In genomic region chr12:57179331-57180086, GRCh38 we compare ENCODE assay signal across 17 cellular contexts. TPM values are rescaled to one million over a fixed set of nuclear protein-coding genes. Genes with fewer than 3 reads are reported as not detected.
A peak's percentile ranks its signal among the peaks of the same experiment; 100 is the strongest.
DNase-seq lines count a peak whose midpoint lies in the region; ATAC-seq and TF ChIP-seq lines count a peak whose summit lies in the region.
"Had no signal": no experiment of that assay in that cellular context is flagged by ENCODE, and none has a peak within 500 bp of the region (broad histone marks: within the 10 kb centered on the region; RNA-seq: fewer than 3 reads in every experiment).

No MANE protein-coding gene starts in this region.

- no peak overlapping the region for H3K56ac ChIP-seq in IMR-90 (ENCODE audit: extremely low read depth, insufficient read depth, low read length)

- H4K5ac ChIP-seq in IMR-90 (ENCODE audit: low read depth, low read length), result no peak overlapping the region

- POLR2A ChIA-PET in IMR-90 (lab: Charles Lee; ENCODE audit: unreplicated experiment), result no interaction called here

- H3K4ac ChIP-seq in IMR-90 (ENCODE audit: low read depth, low read length), result no peak overlapping the region

- H3F3A ChIP-seq in MM.1S (ENCODE audit: insufficient read depth, low read length), result no peaks in the 10 kb centered on the region

- no peak overlapping the region for H3K23ac ChIP-seq in IMR-90 (ENCODE audit: low read depth, low read length)

- H3K4me1 ChIP-seq in IMR-90 (ENCODE audit: control insufficient read depth, insufficient read depth, low read length) (no peaks in the 10 kb centered on the region), adipocyte (ENCODE audit: control insufficient read depth, insufficient read depth, low read length) (peaks cover 41% of the 10 kb centered on the region), MM.1S (ENCODE audit: low read length) (peaks cover 3% of the 10 kb centered on the region; the same call in 1 of the 2 replicates), tibial nerve (peaks cover 0 to 49% (median 0%) of the 10 kb centered on the region in 4 donors)

- no peak overlapping the region for H3K14ac ChIP-seq in IMR-90 (replicated peaks; ENCODE audit: low read depth, low read length)

- H2BK15ac ChIP-seq in IMR-90 (ENCODE audit: low read depth, low read length), result no peak overlapping the region

- no peak for ATAC-seq in IMR-90 (ENCODE audit: low read depth)
- ATAC-seq: A549, HCT116 had no signal

- H2AFZ ChIP-seq in IMR-90 (replicated peaks; ENCODE audit: low read length, poor library complexity) (no peak overlapping the region), MM.1S (ENCODE audit: low read length) (no peak overlapping the region)

- no peak overlapping the region for H3K18ac ChIP-seq in IMR-90 (ENCODE audit: low read depth, low read length)

- DNase-seq in IMR-90, result no peak
- DNase-seq in adipocyte (ENCODE audit: low read depth), result no peak
- no peak for DNase-seq in nephron progenitor cell
- DNase-seq in MM.1S, result no peak
- DNase-seq in tibial nerve (ENCODE audit: low spot score in 2 of 2), result no peak
- no peak for DNase-seq in COLO829 (ENCODE audit: low spot score)
- DNase-seq: BE2C, COR-L47, DND-41, GDM1 had no signal

- no peak overlapping the region for H4K8ac ChIP-seq in IMR-90 (ENCODE audit: low read depth in 2 of 2, low read length in 2 of 2)

- no peaks in the 10 kb centered on the region for H3K9me1 ChIP-seq in IMR-90 (ENCODE audit: insufficient read depth, low read length)

- H3K27ac ChIP-seq in IMR-90 (ENCODE audit: insufficient read depth, low read length) (no peak overlapping the region), MM.1S (ENCODE audit: low read length) (no peak overlapping the region), tibial nerve (no peak overlapping the region)
- H3K27ac ChIP-seq: A549, C4-2B had no signal

- H3K4me3 ChIP-seq in IMR-90 (ENCODE audit: insufficient read depth, low read depth, low read length), result no peak overlapping the region
- H3K4me3 ChIP-seq in adipocyte (ENCODE audit: low read length), result no peak overlapping the region
- H3K4me3 ChIP-seq in MM.1S (ENCODE audit: low read length), result no peak overlapping the region
- no peak overlapping the region for H3K4me3 ChIP-seq in tibial nerve
- H3K4me3 ChIP-seq: A549 had no signal

- H3K79me2 ChIP-seq in MM.1S (ENCODE audit: low read length), result no peaks in the 10 kb centered on the region

- 93% methylated on average over 8 of the region's 27 CpGs; no CpG with 5 or more reads in 1 of the 2 experiments for WGBS in IMR-90 (ENCODE audit: extremely low coverage in 2 of 2, insufficient read length in 1 of 2), 2 experiments
- WGBS in tibial nerve, 2 donors, result 86% methylated on average over 27 of the region's 27 CpGs

- no peak overlapping the region for H2BK5ac ChIP-seq in IMR-90 (ENCODE audit: low read depth, low read length, poor library complexity, severe bottlenecking)

- no peak overlapping the region for H2BK120ac ChIP-seq in IMR-90 (ENCODE audit: low read depth, low read length)

- H3K4me3 Mint-ChIP-seq in nephron progenitor cell, result no peak overlapping the region
- H3K4me3 Mint-ChIP-seq: CD4-positive, alpha-beta memory T cell; IgD-negative memory B cell had no signal

- H4K91ac ChIP-seq in IMR-90 (ENCODE audit: insufficient read depth, low read depth, low read length), result no peak overlapping the region

- BruUV-seq in IMR-90 (replicated peaks; lab: Mats Ljungman, UMichigan), result TSS peak; percentile 94

- CTCF ChIA-PET in IMR-90 (lab: Yijun Ruan, JAX), result no interaction called here

- TF ChIP-seq RAD21 in IMR-90 (IDR thresholded peaks at IDR 0.05; ENCODE audit: low read length), result no peak

- no peak for TF ChIP-seq CTCF in IMR-90 (conservative IDR thresholded peaks at IDR 0.05; ENCODE audit: low read depth, low read length)
- TF ChIP-seq CTCF in nephron progenitor cell (IDR thresholded peaks at IDR 0.05), result no peak
- TF ChIP-seq CTCF in MM.1S (IDR thresholded peaks at IDR 0.05; ENCODE audit: low read length), result no peak
- no peak for TF ChIP-seq CTCF in tibial nerve (IDR thresholded peaks at IDR 0.05)

- H3K9ac ChIP-seq in IMR-90 (ENCODE audit: low read depth, low read length), result no peak overlapping the region
- peak overlapping the region; percentile 32 for H3K9ac ChIP-seq in adipocyte (ENCODE audit: low read length)
- H3K9ac ChIP-seq in MM.1S (ENCODE audit: low read length), result no peak overlapping the region

- H3K27ac Mint-ChIP-seq in nephron progenitor cell, result peak overlapping the region; percentile 72
- H3K27ac Mint-ChIP-seq: CD4-positive, alpha-beta memory T cell had no signal

- H3K36me3 Mint-ChIP-seq in nephron progenitor cell (ENCODE audit: low read depth), result peaks cover 42% of the 10 kb centered on the region
- H3K36me3 Mint-ChIP-seq: CD4-positive, alpha-beta memory T cell had no signal

- H3K79me1 ChIP-seq in IMR-90 (ENCODE audit: low read depth in 1 of 2, low read length in 2 of 2), result peaks cover 5 to 49% of the 10 kb centered on the region in 2 experiments; a peak in 3 of 4 replicates

- no peaks in the 10 kb centered on the region for H3K9me3 ChIP-seq in IMR-90 (ENCODE audit: control insufficient read depth, insufficient read depth, low read length)
- H3K9me3 ChIP-seq in adipocyte (ENCODE audit: control insufficient read depth, low read length), result no peaks in the 10 kb centered on the region
- no peaks in the 10 kb centered on the region for H3K9me3 ChIP-seq in MM.1S (replicated peaks; ENCODE audit: insufficient read depth, low read length)
- H3K9me3 ChIP-seq in tibial nerve, result no peaks in the 10 kb centered on the region
- H3K9me3 ChIP-seq: A549, BE2C had no signal

- H3K9me2 ChIP-seq in MM.1S (replicated peaks; ENCODE audit: insufficient read depth, low read length), result no peaks in the 10 kb centered on the region

- H3K4me1 Mint-ChIP-seq in nephron progenitor cell, result peaks cover 22% of the 10 kb centered on the region

- H3K4me2 ChIP-seq in IMR-90 (ENCODE audit: low read depth, low read length) (no peak overlapping the region), MM.1S (ENCODE audit: low read depth, low read length) (no peak overlapping the region)
- H3K4me2 ChIP-seq: A549 had no signal

- H2BK20ac ChIP-seq in IMR-90 (ENCODE audit: low read depth, low read length), result no peak overlapping the region

- no peaks in the 10 kb centered on the region for H3K9me3 Mint-ChIP-seq in nephron progenitor cell
- H3K9me3 Mint-ChIP-seq: CD4-positive, alpha-beta memory T cell; IgD-negative memory B cell had no signal

- H4K20me1 ChIP-seq in IMR-90 (ENCODE audit: insufficient read depth, low read length) (peaks cover 30% of the 10 kb centered on the region), MM.1S (ENCODE audit: insufficient read depth, low read length) (no peaks in the 10 kb centered on the region)

- intact Hi-C loops in IMR-90 (cut with micrococcal nuclease), result no loop called here

- no peaks in the 10 kb centered on the region for H3K27me3 ChIP-seq in IMR-90 (ENCODE audit: control insufficient read depth, insufficient read depth, low read length)
- no peaks in the 10 kb centered on the region for H3K27me3 ChIP-seq in adipocyte (replicated peaks; ENCODE audit: control insufficient read depth, insufficient read depth, low read length)
- peaks cover 51% of the 10 kb centered on the region for H3K27me3 ChIP-seq in MM.1S (replicated peaks; ENCODE audit: insufficient read depth, low read length)
- no peaks in the 10 kb centered on the region for H3K27me3 ChIP-seq in tibial nerve
- H3K27me3 ChIP-seq: BE2C had no signal

- TF ChIP-seq POLR2A in IMR-90 (IDR thresholded peaks at IDR 0.05; ENCODE audit: low read depth, low read length), result no peak
- no peak for TF ChIP-seq POLR2A in tibial nerve (IDR thresholded peaks at IDR 0.05)

- no peak overlapping the region for H2AK5ac ChIP-seq in IMR-90 (ENCODE audit: low read depth, low read length)

- H3K36me3 ChIP-seq in IMR-90 (ENCODE audit: control insufficient read depth, insufficient read depth, low read length) (peaks cover 93% of the 10 kb centered on the region), adipocyte (ENCODE audit: control insufficient read depth, insufficient read depth, low read length, severe bottlenecking) (peaks cover 99% of the 10 kb centered on the region), MM.1S (replicated peaks; ENCODE audit: insufficient read depth, low read length) (no peaks in the 10 kb centered on the region), tibial nerve (peaks cover 0 to 93% (median 29%) of the 10 kb centered on the region in 3 donors)
- H3K36me3 ChIP-seq: BE2C had no signal

- H2AK9ac ChIP-seq in IMR-90 (replicated peaks; ENCODE audit: low read depth, low read length, poor library complexity), result no peak overlapping the region

- in situ Hi-C loops in IMR-90 (cut with MboI; ENCODE audit: low sequenced_read_pairs), result loop anchor here (5.0 kb wide), 2 partner anchors 57 to 112 kb away; no protein-coding TSS in a partner anchor

- dilution Hi-C loops in IMR-90 (cut with HindIII; ENCODE audit: low sequenced_read_pairs, unreplicated experiment), result no loop called here

- no peak for TF ChIP-seq EP300 in tibial nerve (IDR thresholded peaks at IDR 0.05)

- peaks cover 5% of the 10 kb centered on the region for H3K27me3 Mint-ChIP-seq in nephron progenitor cell (ENCODE audit: low read depth, poor library complexity)

RNA-seq across cellular contexts. Expression of gene LRP1-AS, which starts 32.1 kb away (rescaled TPM):
- total RNA-seq in IMR-90 (2012; rRNA removed) (not detected in 2 replicates), tibial nerve (not detected)
- polyA plus RNA-seq in IMR-90 (2012; rRNA removed), result not detected in 2 replicates
- polyA plus RNA-seq in IMR-90 (2012; cell fraction: cytosol; rRNA removed), result not detected in 2 replicates
- not detected in 2 replicates for polyA plus RNA-seq in IMR-90 (2012; cell fraction: nucleus; rRNA removed; ENCODE audit: low replicate concordance)
- total RNA-seq: CD4-positive, alpha-beta memory T cell; HT-29 had no signal
- polyA plus RNA-seq: A549; AG04450; CD4-positive, alpha-beta memory T cell; IgD-negative memory B cell had no signal

RNA-seq across cellular contexts. Expression of gene NXPH4, which starts 37.1 kb away (rescaled TPM):
- total RNA-seq in IMR-90 (2012; rRNA removed), result 0.36 and 0.56 TPM in 2 replicates
- polyA plus RNA-seq in IMR-90 (2012; rRNA removed), result 3.3 and 3.8 TPM in 2 replicates
- 4.8 and 7.5 TPM in 2 replicates for polyA plus RNA-seq in IMR-90 (2012; cell fraction: cytosol; rRNA removed)
- 3.3 and 5.8 TPM in 2 replicates for polyA plus RNA-seq in IMR-90 (2012; cell fraction: nucleus; rRNA removed; ENCODE audit: low replicate concordance)
- total RNA-seq in tibial nerve, result 1 to 10 TPM in 1 of 4 donors, not detected in 3; 4.2 TPM
- total RNA-seq: CD4-positive, alpha-beta memory T cell had no signal
- polyA plus RNA-seq: CD4-positive, alpha-beta memory T cell had no signal

RNA-seq across cellular contexts. Expression of gene SHMT2, which starts 50.0 kb away (rescaled TPM):
- total RNA-seq in IMR-90 (2012; rRNA removed) (225 and 266 TPM in 2 replicates), tibial nerve (10 to 100 TPM; 18.4 to 77.3 (median 32.6) TPM)
- polyA plus RNA-seq in IMR-90 (2012; rRNA removed), result 302 and 364 TPM in 2 replicates
- polyA plus RNA-seq in IMR-90 (2012; cell fraction: cytosol; rRNA removed), result 201 and 323 TPM in 2 replicates
- 303 and 511 TPM in 2 replicates for polyA plus RNA-seq in IMR-90 (2012; cell fraction: nucleus; rRNA removed; ENCODE audit: low replicate concordance)

RNA-seq across cellular contexts. Expression of gene LRP1, which starts 51.2 kb away (rescaled TPM):
- total RNA-seq in IMR-90 (2012; rRNA removed) (73.1 and 75.5 TPM in 2 replicates), tibial nerve (100 to 1,000 TPM; 410 to 653 (median 527) TPM)
- polyA plus RNA-seq in IMR-90 (2012; rRNA removed), result 142 and 155 TPM in 2 replicates
- 119 and 250 TPM in 2 replicates for polyA plus RNA-seq in IMR-90 (2012; cell fraction: cytosol; rRNA removed)
- 252 and 565 TPM in 2 replicates for polyA plus RNA-seq in IMR-90 (2012; cell fraction: nucleus; rRNA removed; ENCODE audit: low replicate concordance)
